ENCODE assay signal across 14 cellular contexts in the genomic region with DNA sequence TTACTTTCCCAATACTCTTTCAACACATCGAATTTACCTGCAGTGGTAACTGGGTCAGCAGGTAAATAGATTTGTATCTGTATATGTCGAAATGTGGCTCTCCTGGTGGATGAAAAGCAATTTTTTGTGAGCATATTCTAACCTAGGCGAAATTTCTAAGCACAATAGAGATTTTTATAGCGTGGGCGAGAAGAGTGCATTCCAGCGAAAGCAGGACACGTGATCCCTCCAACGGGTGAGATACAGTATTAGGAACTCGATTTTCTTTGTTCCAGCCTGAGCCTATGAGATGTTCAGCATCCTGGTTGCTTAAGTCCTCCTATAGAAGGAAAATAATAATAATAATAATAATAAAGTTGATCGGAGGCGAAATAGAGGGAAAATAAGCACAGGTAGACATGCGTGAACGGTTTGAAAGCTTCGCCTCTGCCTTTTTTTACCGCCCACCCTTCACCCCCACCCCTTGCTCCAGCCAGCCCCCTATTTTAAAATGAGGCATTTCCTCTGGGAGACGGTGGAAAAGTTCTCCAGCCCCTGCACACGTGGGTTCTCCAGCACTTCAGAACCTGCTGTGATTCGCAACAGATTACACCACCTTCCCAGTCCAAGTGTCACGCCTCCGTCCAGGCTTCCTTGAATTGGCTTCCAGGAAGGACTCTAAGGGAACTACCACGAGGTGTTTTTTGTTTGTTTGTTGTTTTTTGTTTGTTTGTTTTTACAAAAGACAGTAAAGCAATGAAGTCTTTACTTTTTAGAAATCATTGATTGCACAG. TPM values are rescaled to one million over a fixed set of nuclear protein-coding genes. Genes with fewer than 3 reads are reported as not detected.
DNase-seq lines count a peak whose midpoint lies in the region; ATAC-seq, FAIRE-seq and TF ChIP-seq lines count a peak whose summit lies in the region.
"Had no signal": no experiment of that assay in that cellular context is flagged by ENCODE, and none has a peak within 500 bp of the region (broad histone marks: within the 10 kb centered on the region; RNA-seq: fewer than 3 reads in every experiment).

No MANE protein-coding gene starts in this region.

- no peak for ATAC-seq in HG03108 (IDR thresholded peaks at IDR 0.05; ENCODE audit: unreplicated experiment)
- no peak for ATAC-seq in upper lobe of right lung
- ATAC-seq: GM12878, right lobe of liver, Right ventricle myocardium inferior had no signal

- H3K27me3 ChIP-seq in HUES6 (ENCODE audit: control insufficient read depth, insufficient read depth, low read length) = peaks cover 84% of the 10 kb centered on the region
- H3K27me3 ChIP-seq in upper lobe of right lung = peaks cover 41% of the 10 kb centered on the region

- H3K4me3 ChIP-seq in HUES6 (ENCODE audit: low read depth, low read length) (peak overlapping the region; percentile 85), astrocyte of the cerebellum (ENCODE audit: low read depth, low read length) (peak overlapping the region; percentile 54), upper lobe of right lung (no peak overlapping the region)
- H3K4me3 ChIP-seq: GM12878, right lobe of liver had no signal

- H3K27ac ChIP-seq in HUES6 (ENCODE audit: low read depth, low read length) = no peak overlapping the region
- H3K27ac ChIP-seq in upper lobe of right lung = no peak overlapping the region
- H3K27ac ChIP-seq: right lobe of liver, WERI-Rb-1 had no signal

- no peaks in the 10 kb centered on the region for H3K9me3 ChIP-seq in HUES6 (ENCODE audit: control insufficient read depth, insufficient read depth, low read depth, low read length)
- H3K9me3 ChIP-seq in upper lobe of right lung = no peaks in the 10 kb centered on the region
- H3K9me3 ChIP-seq: right lobe of liver had no signal

- TF ChIP-seq POLR2A in GM12892 (IDR thresholded peaks at IDR 0.05; ENCODE audit: low read depth, low read length) = no peak

- FAIRE-seq in GM12892 (lab: Jason Lieb, UNC) = no peak
- FAIRE-seq: GM12878 had no signal

- intact Hi-C loops in upper lobe of right lung (cut with DNase I) = no loop called here

- TF ChIP-seq CTCF in astrocyte of the cerebellum (IDR thresholded peaks at IDR 0.05; ENCODE audit: low read depth, low read length, missing control alignments) (no peak), upper lobe of right lung (IDR thresholded peaks at IDR 0.05) (no peak)

- H3K36me3 ChIP-seq in HUES6 (ENCODE audit: control insufficient read depth, insufficient read depth, low read length) (no peaks in the 10 kb centered on the region), upper lobe of right lung (no peaks in the 10 kb centered on the region)
- H3K36me3 ChIP-seq: right lobe of liver, WERI-Rb-1 had no signal

- no peak for DNase-seq in astrocyte of the cerebellum (ENCODE audit: low read depth)
- DNase-seq in iPS-NIHi11 (ENCODE audit: low spot score) = peak; percentile 10
- peak; percentile 14 for DNase-seq in retina
- no peak for DNase-seq in AG20443 (ENCODE audit: low spot score)
- no peak for DNase-seq in GM12892 (ENCODE audit: insufficient read length)
- no peak for DNase-seq in upper lobe of right lung
- DNase-seq: immature natural killer cell, NCI-H2081 treated with DMSO at 0.1 percent for 48 hours, right lobe of liver, WERI-Rb-1 had no signal

- no peak overlapping the region for H3K9ac ChIP-seq in HUES6 (ENCODE audit: low read length)

- in situ Hi-C loops in astrocyte of the cerebellum (cut with HindIII; ENCODE audit: low sequenced_read_pairs) = no loop called here

- peaks cover 9% of the 10 kb centered on the region for H3K4me1 ChIP-seq in HUES6 (ENCODE audit: control insufficient read depth, insufficient read depth, low read length)
- H3K4me1 ChIP-seq in upper lobe of right lung = peaks cover 6% of the 10 kb centered on the region

RNA-seq across cellular contexts. Expression of a gene that starts 2.4 kb away (rescaled TPM):
- polyA plus RNA-seq in GM12892 (2012; ENCODE audit: missing spikeins) = not detected
- total RNA-seq in upper lobe of right lung = not detected
- total RNA-seq: GM12878 had no signal

Comparison
In these comparisons a context has a peak if more than half of its experiments do, and no peak if none do; other contexts are left out.
1. DNase-seq: peak in iPS-NIHi11 (single experiment) and retina (single experiment); none in astrocyte of the cerebellum (single experiment), AG20443 (single experiment), GM12892 (single experiment) and upper lobe of right lung (single experiment).